ENCODE assay signal across 11 cellular contexts in the genomic region with DNA sequence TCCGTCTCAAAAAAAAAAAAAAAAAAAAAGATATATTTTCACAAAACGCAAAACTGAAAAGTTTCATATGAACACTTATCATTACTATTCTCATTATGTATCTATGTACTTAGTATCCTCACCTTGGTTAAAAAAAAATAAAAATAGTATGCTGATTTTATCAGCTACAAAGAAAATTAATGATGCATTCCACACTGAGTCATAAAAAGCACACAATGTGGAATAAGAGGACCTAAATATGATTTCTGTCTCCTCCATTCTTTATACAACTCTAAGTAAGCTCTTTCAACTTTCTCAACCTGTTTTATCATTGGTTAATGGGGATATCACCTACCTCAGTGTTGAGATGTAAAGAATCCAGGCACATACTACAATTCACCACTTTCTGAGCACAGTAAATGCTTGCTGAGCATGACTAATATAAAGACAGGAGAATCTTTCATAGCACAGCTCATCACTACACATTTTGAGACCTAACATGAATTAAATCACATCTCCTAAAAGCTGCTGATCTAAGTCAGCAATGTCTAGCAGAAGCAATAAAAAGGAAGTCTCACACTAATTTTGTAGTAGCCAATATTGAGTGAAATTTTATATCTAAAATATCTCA. TPM values are rescaled to one million over a fixed set of nuclear protein-coding genes. Genes with fewer than 3 reads are reported as not detected.
DNase-seq lines count a peak whose midpoint lies in the region; ATAC-seq and TF ChIP-seq lines count a peak whose summit lies in the region.
"Had no signal": no experiment of that assay in that cellular context is flagged by ENCODE, and none has a peak within 500 bp of the region (broad histone marks: within the 10 kb centered on the region; RNA-seq: fewer than 3 reads in every experiment).

No MANE protein-coding gene starts in this region.

- peaks cover 10% of the 10 kb centered on the region for H3K36me3 Mint-ChIP-seq in T-helper 2 cell treated with Interferon-gamma antibody and Interleukin-4, amounts not matched to agents 5 μg/mL and 100 μg/mL, for 36 hours (ENCODE audit: low read depth)

- H3K27me3 ChIP-seq in AG04450 (ENCODE audit: control insufficient read depth, insufficient read depth, low read length) (no peaks in the 10 kb centered on the region), hepatocyte (no peaks in the 10 kb centered on the region)
- H3K27me3 ChIP-seq: pancreas had no signal

- H3K9me2 ChIP-seq in hepatocyte (replicated peaks; ENCODE audit: insufficient read depth): no peaks in the 10 kb centered on the region

- H3K36me3 ChIP-seq in hepatocyte (replicated peaks; ENCODE audit: insufficient read depth, low read depth): no peaks in the 10 kb centered on the region
- H3K36me3 ChIP-seq: pancreas had no signal

- ATAC-seq in GM21390 (IDR thresholded peaks at IDR 0.05; ENCODE audit: unreplicated experiment): peak; percentile 12
- no peak for ATAC-seq in HG03196 (IDR thresholded peaks at IDR 0.05; ENCODE audit: unreplicated experiment)
- ATAC-seq in HG02623 (IDR thresholded peaks at IDR 0.05; ENCODE audit: unreplicated experiment): no peak
- ATAC-seq: pancreas had no signal

- H3K9me3 ChIP-seq in AG04450 (ENCODE audit: control insufficient read depth, insufficient read depth, low read length): no peaks in the 10 kb centered on the region
- H3K9me3 ChIP-seq in hepatocyte (ENCODE audit: low read depth): no peaks in the 10 kb centered on the region
- H3K9me3 ChIP-seq: pancreas had no signal

- peaks cover 26% of the 10 kb centered on the region for H4K20me1 ChIP-seq in hepatocyte (ENCODE audit: insufficient read depth, poor library complexity, severe bottlenecking)

- H3K4me1 Mint-ChIP-seq in T-helper 2 cell treated with Interferon-gamma antibody and Interleukin-4, amounts not matched to agents 5 μg/mL and 100 μg/mL, for 36 hours (ENCODE audit: low read depth): peaks cover 47% of the 10 kb centered on the region

- no peak overlapping the region for H2AFZ ChIP-seq in hepatocyte

- TF ChIP-seq CTCF in AG04450 (IDR thresholded peaks at IDR 0.05; ENCODE audit: low read depth, low read length): no peak
- TF ChIP-seq CTCF in hepatocyte (IDR thresholded peaks at IDR 0.05; ENCODE audit: poor library complexity): no peak

- H3K79me2 ChIP-seq in hepatocyte: peaks cover 76% of the 10 kb centered on the region

- H3K4me3 ChIP-seq in AG04450 (ENCODE audit: low read depth, low read length) (peak overlapping the region; percentile 75; the same call in 1 of the 2 replicates), hepatocyte (peak overlapping the region; percentile 82)

- POLR2A ChIA-PET in AG04450 (lab: Yijun Ruan, JAX): interaction anchor here (0.7 kb wide), 1 partner anchor 73 kb away, joined by 11 read pairs; no protein-coding TSS in a partner anchor

- CTCF ChIA-PET in AG04450 (lab: Charles Lee): interaction anchor here (0.6 to 2.3 kb wide), 5 partner anchors 11 to 1231 kb away, joined by 3 to 13 read pairs (median 4); no protein-coding TSS in a partner anchor

- DNase-seq in AG04450 (ENCODE audit: low read depth, low spot score): no peak
- DNase-seq in T-helper 2 cell treated with Interferon-gamma antibody and Interleukin-4, amounts not matched to agents 5 μg/mL and 100 μg/mL, for 36 hours (ENCODE audit: low spot score): no peak
- DNase-seq in hepatocyte (ENCODE audit: low spot score): no peak
- DNase-seq in SKM-1 (lab: John Stamatoyannopoulos, UW; ENCODE audit: unreplicated experiment): no peak
- no peak for DNase-seq in activated effector memory CD4-positive, alpha-beta T cell treated with anti-CD3 and anti-CD28 coated beads, Interleukin-2, amount 50 U/mL, for 16 hours
- DNase-seq: NCI-H1694, pancreas had no signal

- H3K27ac ChIP-seq in AG04450 (ENCODE audit: low read depth, low read length) (no peak overlapping the region), hepatocyte (peak overlapping the region; percentile 99)
- H3K27ac ChIP-seq: epithelial cell of prostate had no signal

- H3K4me3 Mint-ChIP-seq in T-helper 2 cell treated with Interferon-gamma antibody and Interleukin-4, amounts not matched to agents 5 μg/mL and 100 μg/mL, for 36 hours: peak overlapping the region; percentile 35

- H3K9me3 Mint-ChIP-seq in T-helper 2 cell treated with Interferon-gamma antibody and Interleukin-4, amounts not matched to agents 5 μg/mL and 100 μg/mL, for 36 hours: no peaks in the 10 kb centered on the region

- H3K27me3 Mint-ChIP-seq in T-helper 2 cell treated with Interferon-gamma antibody and Interleukin-4, amounts not matched to agents 5 μg/mL and 100 μg/mL, for 36 hours (ENCODE audit: low read depth): peaks cover 14% of the 10 kb centered on the region

- WGBS in hepatocyte (ENCODE audit: low lambda C conversion rate, missing lambda C conversion rate): 98% methylated on average over 2 of the region's 2 CpGs

- H3K4me1 ChIP-seq in hepatocyte (ENCODE audit: insufficient read depth): peaks cover 15% of the 10 kb centered on the region

- H3K4me2 ChIP-seq in hepatocyte: peak overlapping the region; percentile 86

- no peak overlapping the region for H3K27ac Mint-ChIP-seq in T-helper 2 cell treated with Interferon-gamma antibody and Interleukin-4, amounts not matched to agents 5 μg/mL and 100 μg/mL, for 36 hours

RNA-seq across cellular contexts. Expression of a gene that starts 2.7 kb away (rescaled TPM):
- polyA plus RNA-seq in AG04450 (2011; rRNA removed) (18.5 and 28.3 TPM in 2 replicates), hepatocyte (17.2 and 17.4 TPM in 2 replicates)
- 13.2 and 28.6 TPM in 2 replicates for polyA minus RNA-seq in AG04450 (2011; rRNA and poly(A)+ RNA removed)
- total RNA-seq in hepatocyte: 57.6 and 64.6 TPM in 2 replicates
